28 cellular contexts compared by ENCODE assay signal in the genomic region with DNA sequence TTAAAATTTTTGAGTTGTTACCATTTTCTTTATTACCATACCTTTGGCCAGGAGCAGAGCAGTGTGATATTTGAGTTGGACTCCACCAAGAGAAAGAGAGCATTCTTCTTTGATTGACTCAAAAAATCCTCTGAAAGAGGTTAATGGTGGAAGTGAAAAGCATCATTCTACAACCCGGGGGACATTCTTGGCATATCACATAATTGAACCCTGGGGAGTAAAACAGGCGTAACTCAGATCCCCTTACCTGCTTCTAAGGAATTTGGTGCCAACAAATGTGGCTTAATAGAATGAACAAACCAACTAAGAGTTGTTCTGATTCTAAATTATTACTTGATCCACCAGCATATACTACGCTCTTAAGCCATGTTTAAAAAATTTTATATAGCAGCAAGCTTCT.
"Had no signal": no experiment of that assay in that cellular context is flagged by ENCODE, and none has a peak within 500 bp of the region (broad histone marks: within the 10 kb centered on the region; RNA-seq: fewer than 3 reads in every experiment).

No MANE protein-coding gene starts in this region.

- H3K27ac Mint-ChIP-seq: dendritic cell treated with granulocyte-macrophage colony-stimulating factor and Interleukin-4, amounts not matched to agents 40 ng/mL and 50 ng/mL, for 4 days; effector memory CD8-positive, alpha-beta T cell; endodermal cell had no signal

- H3K4me3 ChIP-seq: colonic mucosa, coronary artery, dorsolateral prefrontal cortex, esophagus muscularis mucosa, esophagus squamous epithelium, gastrocnemius medialis, gastroesophageal sphincter, heart left ventricle, heart right ventricle had no signal

- ATAC-seq: effector memory CD8-positive, alpha-beta T cell; esophagus mucosa; gastrocnemius medialis; gastroesophageal sphincter; heart left ventricle; heart right ventricle had no signal

- H3K27me3 ChIP-seq: colonic mucosa, dorsolateral prefrontal cortex, esophagus muscularis mucosa, esophagus squamous epithelium, gastrocnemius medialis, gastroesophageal sphincter, heart left ventricle, heart right ventricle had no signal

- H3K27me3 Mint-ChIP-seq: dendritic cell treated with granulocyte-macrophage colony-stimulating factor and Interleukin-4, amounts not matched to agents 40 ng/mL and 50 ng/mL, for 4 days; effector memory CD8-positive, alpha-beta T cell had no signal

- H3K9me3 Mint-ChIP-seq: endodermal cell had no signal

- DNase-seq: colonic mucosa; cortex of kidney; dermis blood vessel endothelial cell; dorsolateral prefrontal cortex; effector CD4-positive, alpha-beta T cell; effector CD8-positive, alpha-beta T cell; effector memory CD4-positive, alpha-beta T cell; effector memory CD8-positive, alpha-beta T cell; endodermal cell; erythroblast; esophagus squamous epithelium; foreskin fibroblast; foreskin melanocyte; gastrocnemius medialis; glutamatergic neuron; head of caudate nucleus; heart left ventricle; heart right ventricle had no signal

- H3K4me3 Mint-ChIP-seq: dendritic cell treated with granulocyte-macrophage colony-stimulating factor and Interleukin-4, amounts not matched to agents 40 ng/mL and 50 ng/mL, for 4 days; effector memory CD8-positive, alpha-beta T cell; endodermal cell had no signal

- H3K36me3 ChIP-seq: colonic mucosa, esophagus muscularis mucosa, esophagus squamous epithelium, gastrocnemius medialis, gastroesophageal sphincter, heart left ventricle, heart right ventricle had no signal

- H3K9me3 ChIP-seq: colonic mucosa, esophagus muscularis mucosa, esophagus squamous epithelium, gastrocnemius medialis, gastroesophageal sphincter had no signal

- FAIRE-seq: colon, endometrium, endothelial cell of umbilical vein, frontal cortex had no signal

- H3K27ac ChIP-seq: colonic mucosa, coronary artery, dorsolateral prefrontal cortex, epithelial cell of prostate, esophagus muscularis mucosa, esophagus squamous epithelium, gastrocnemius medialis, gastroesophageal sphincter, heart left ventricle, heart right ventricle had no signal

- H3K4me1 ChIP-seq: colonic mucosa, esophagus muscularis mucosa, esophagus squamous epithelium, gastrocnemius medialis, gastroesophageal sphincter, heart left ventricle, heart right ventricle had no signal
